In genomic region chr5:10660135-10660534, GRCh38 we compare ENCODE assay signal across 28 cellular contexts.
"Had no signal": no experiment of that assay in that cellular context is flagged by ENCODE, and none has a peak within 500 bp of the region (broad histone marks: within the 10 kb centered on the region; RNA-seq: fewer than 3 reads in every experiment).

No MANE protein-coding gene starts in this region.

- H3K36me3 ChIP-seq: colonic mucosa, gastrocnemius medialis, neural progenitor cell, prostate gland, right atrium auricular region, thoracic aorta, upper lobe of left lung, uterus had no signal

- H3K4me1 Mint-ChIP-seq: endodermal cell; stimulated activated effector memory CD8-positive, alpha-beta T cell treated with anti-CD3 and anti-CD28 coated beads, Interleukin-12 subunit alpha, Interleukin-12 subunit beta, amount 100 ng/mL, for 72 hours had no signal

- H3K27ac ChIP-seq: colonic mucosa, epithelial cell of prostate, gastrocnemius medialis, neural progenitor cell, parathyroid adenoma, prostate gland, right atrium auricular region, thoracic aorta, tibial nerve, upper lobe of left lung, uterus had no signal

- ATAC-seq: esophagus mucosa; gastrocnemius medialis; left lobe of liver; naive thymus-derived CD4-positive, alpha-beta T cell; sciatic nerve; stimulated activated naive CD8-positive, alpha-beta T cell treated with anti-CD3 and anti-CD28 coated beads, Interleukin-15, Interleukin-2, amounts not matched to agents 100 U/mL and 50 U/mL, for 24 hours had no signal

- H3K4me3 Mint-ChIP-seq: dendritic cell treated with granulocyte-macrophage colony-stimulating factor and Interleukin-4, amounts not matched to agents 40 ng/mL and 50 ng/mL, for 4 days; endodermal cell; naive thymus-derived CD4-positive, alpha-beta T cell; nephron; neural progenitor cell; stimulated activated effector memory CD8-positive, alpha-beta T cell treated with anti-CD3 and anti-CD28 coated beads, Interleukin-12 subunit alpha, Interleukin-12 subunit beta, amount 100 ng/mL, for 72 hours had no signal

- DNase-seq: colonic mucosa; effector CD8-positive, alpha-beta T cell; endodermal cell; foreskin fibroblast; gastrocnemius medialis; head of caudate nucleus; kidney; mesenchymal stem cell; midbrain; naive thymus-derived CD4-positive, alpha-beta T cell; stimulated activated CD4-positive, alpha-beta T cell treated with anti-CD3 and anti-CD28 coated beads, Interleukin-2, amount 100 ng/mL, for 24 hours; stimulated activated CD4-positive, alpha-beta T cell treated with anti-CD3 and anti-CD28 coated beads, Interleukin-4, amount 100 ng/mL, for 24 hours; stimulated activated naive CD8-positive, alpha-beta T cell treated with anti-CD3 and anti-CD28 coated beads, Interleukin-15, Interleukin-2, amounts not matched to agents 100 U/mL and 50 U/mL, for 24 hours; upper lobe of left lung; uterus had no signal

- H3K9me3 ChIP-seq: colonic mucosa, gastrocnemius medialis, prostate gland, right atrium auricular region, thoracic aorta, tibial nerve, upper lobe of left lung, uterus had no signal

- H3K27me3 ChIP-seq: colonic mucosa, gastrocnemius medialis, neural progenitor cell, right atrium auricular region, tibial nerve, upper lobe of left lung, uterus had no signal

- H3K36me3 Mint-ChIP-seq: naive thymus-derived CD4-positive, alpha-beta T cell; neural progenitor cell; stimulated activated effector memory CD8-positive, alpha-beta T cell treated with anti-CD3 and anti-CD28 coated beads, Interleukin-12 subunit alpha, Interleukin-12 subunit beta, amount 100 ng/mL, for 72 hours had no signal

- H3K27ac Mint-ChIP-seq: dendritic cell treated with granulocyte-macrophage colony-stimulating factor and Interleukin-4, amounts not matched to agents 40 ng/mL and 50 ng/mL, for 4 days; endodermal cell; naive thymus-derived CD4-positive, alpha-beta T cell; nephron; neural progenitor cell; stimulated activated effector memory CD8-positive, alpha-beta T cell treated with anti-CD3 and anti-CD28 coated beads, Interleukin-12 subunit alpha, Interleukin-12 subunit beta, amount 100 ng/mL, for 72 hours had no signal

- H3K9me3 Mint-ChIP-seq: dendritic cell treated with granulocyte-macrophage colony-stimulating factor and Interleukin-4, amounts not matched to agents 40 ng/mL and 50 ng/mL, for 4 days; nephron; neural progenitor cell; stimulated activated effector memory CD8-positive, alpha-beta T cell treated with anti-CD3 and anti-CD28 coated beads, Interleukin-12 subunit alpha, Interleukin-12 subunit beta, amount 100 ng/mL, for 72 hours had no signal

- H3K4me3 ChIP-seq: colonic mucosa, gastrocnemius medialis, neural progenitor cell, prostate gland, right atrium auricular region, thoracic aorta, tibial nerve, upper lobe of left lung, uterus had no signal

- H3K4me1 ChIP-seq: colonic mucosa, parathyroid adenoma, prostate gland, upper lobe of left lung, uterus had no signal
